ENCODE assay signal across 26 cellular contexts in the genomic region with DNA sequence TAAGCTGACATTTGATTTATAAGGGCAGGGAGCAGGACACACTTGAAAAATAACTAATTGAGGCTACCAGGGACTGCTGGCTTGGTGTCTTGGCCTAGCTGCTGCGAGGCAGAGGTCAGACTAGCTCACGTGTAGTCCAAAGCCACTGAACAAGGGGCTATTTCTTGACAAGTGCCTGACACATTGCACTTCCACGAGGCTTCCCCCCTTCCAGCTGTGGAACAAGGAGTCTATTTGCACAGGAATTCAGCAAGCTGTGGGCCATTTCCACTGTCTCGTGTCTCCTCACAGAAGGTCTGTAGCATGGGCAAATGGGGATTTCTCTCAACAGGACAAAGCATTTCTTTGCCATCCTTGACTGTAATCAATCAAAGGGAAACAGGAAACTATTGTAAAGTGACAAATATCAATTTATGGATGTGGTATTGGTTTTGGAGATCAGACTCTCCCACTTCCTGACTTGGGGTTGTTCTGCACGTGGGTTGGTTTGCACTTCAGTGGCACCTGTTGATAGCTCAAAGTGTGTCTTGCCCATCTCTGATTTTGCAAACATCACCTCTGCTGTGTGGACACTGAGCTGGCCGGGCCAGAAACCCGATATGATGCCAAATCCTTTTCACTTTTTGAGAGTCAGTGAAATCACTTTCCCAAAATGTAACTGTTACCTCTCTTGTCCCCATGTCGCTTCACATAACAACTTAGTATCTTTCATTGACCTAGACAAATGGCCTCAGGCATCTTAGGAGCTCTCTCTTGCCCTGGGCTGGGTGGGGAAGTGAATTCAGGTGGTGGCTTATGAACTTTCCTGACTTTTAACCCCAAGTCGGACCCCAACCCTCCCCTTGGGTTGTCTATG.
"Had no signal": no experiment of that assay in that cellular context is flagged by ENCODE, and none has a peak within 500 bp of the region (broad histone marks: within the 10 kb centered on the region; RNA-seq: fewer than 3 reads in every experiment).

No MANE protein-coding gene starts in this region.

- H2AFZ ChIP-seq: neural progenitor cell had no signal

- H3K27me3 Mint-ChIP-seq: activated naive CD8-positive, alpha-beta T cell; activated T-helper 17 cell treated with anti-CD3 and anti-CD28 coated beads, Interleukin-2, amount 50 U/mL, for 72 hours; naive thymus-derived CD8-positive, alpha-beta T cell; progenitor cell of endocrine pancreas had no signal

- ATAC-seq: activated CD8-positive, alpha-beta T cell treated with anti-CD3 and anti-CD28 coated beads, Interleukin-2, amount 10 ng/mL, durations not matched to agents 7 days and 5 days; effector memory CD8-positive, alpha-beta T cell; gastrocnemius medialis; lower lobe of right lung; naive thymus-derived CD8-positive, alpha-beta T cell had no signal

- H3K9me3 Mint-ChIP-seq: activated T-cell treated with anti-CD3 and anti-CD28 coated beads, Interleukin-2, amount 50 U/mL, for 24 hours; activated T-helper 17 cell treated with anti-CD3 and anti-CD28 coated beads, Interleukin-2, amount 50 U/mL, for 72 hours; effector memory CD8-positive, alpha-beta T cell; naive thymus-derived CD8-positive, alpha-beta T cell; neural progenitor cell had no signal

- H3K4me2 ChIP-seq: neural progenitor cell had no signal

- H3K4me3 ChIP-seq: adrenal gland, ascending aorta, colonic mucosa, dorsolateral prefrontal cortex, esophagus squamous epithelium, gastrocnemius medialis, lower lobe of right lung, neural progenitor cell, stomach, suprapubic skin, tibial nerve had no signal

- DNase-seq: activated CD4-positive, alpha-beta T cell treated with anti-CD3 and anti-CD28 coated beads for 1 hour; activated CD4-positive, alpha-beta T cell treated with anti-CD3 and anti-CD28 coated beads, Interleukin-2, amount 50 U/mL, for 1 hour; activated CD8-positive, alpha-beta memory T cell treated with anti-CD3 and anti-CD28 coated beads, Interleukin-2, amount 50 U/mL, for 4 hours; activated CD8-positive, alpha-beta T cell treated with anti-CD3 and anti-CD28 coated beads, Interleukin-2, amount 10 ng/mL, durations not matched to agents 7 days and 5 days; activated T-cell treated with anti-CD3 and anti-CD28 coated beads, Interleukin-2, amount 50 U/mL, for 24 hours; adrenal gland; brain microvascular endothelial cell; colonic mucosa; dorsolateral prefrontal cortex; effector memory CD8-positive, alpha-beta T cell; esophagus squamous epithelium; gastrocnemius medialis; hypothalamus; lower lobe of right lung; naive thymus-derived CD8-positive, alpha-beta T cell; retina; stimulated activated CD4-positive, alpha-beta T cell treated with anti-CD3 and anti-CD28 coated beads, Interleukin-4, amount 100 ng/mL, for 4 hours; stomach; T-helper 1 cell had no signal

- H3K27ac ChIP-seq: adrenal gland, ascending aorta, brain microvascular endothelial cell, colonic mucosa, dorsolateral prefrontal cortex, esophagus squamous epithelium, gastrocnemius medialis, lower lobe of right lung, neural progenitor cell, stomach, suprapubic skin, tibial nerve had no signal

- H3K9me3 ChIP-seq: adrenal gland, ascending aorta, colonic mucosa, esophagus squamous epithelium, gastrocnemius medialis, lower lobe of right lung, stomach, suprapubic skin, tibial nerve had no signal

- H3K4me1 ChIP-seq: adrenal gland, colonic mucosa, esophagus squamous epithelium, gastrocnemius medialis, lower lobe of right lung, neural progenitor cell, stomach, suprapubic skin, tibial nerve had no signal

- H3K36me3 Mint-ChIP-seq: activated naive CD8-positive, alpha-beta T cell; naive thymus-derived CD8-positive, alpha-beta T cell; neural progenitor cell had no signal

- H3K27ac Mint-ChIP-seq: activated CD8-positive, alpha-beta T cell treated with anti-CD3 and anti-CD28 coated beads, Interleukin-2, amount 10 ng/mL, durations not matched to agents 7 days and 5 days; activated naive CD8-positive, alpha-beta T cell; activated T-cell treated with anti-CD3 and anti-CD28 coated beads, Interleukin-2, amount 50 U/mL, for 24 hours; activated T-helper 17 cell treated with anti-CD3 and anti-CD28 coated beads, Interleukin-2, amount 50 U/mL, for 72 hours; neural progenitor cell; progenitor cell of endocrine pancreas had no signal

- H3K36me3 ChIP-seq: adrenal gland, ascending aorta, brain microvascular endothelial cell, colonic mucosa, esophagus squamous epithelium, gastrocnemius medialis, lower lobe of right lung, neural progenitor cell, stomach, suprapubic skin, tibial nerve had no signal

- H3K27me3 ChIP-seq: adrenal gland, ascending aorta, brain microvascular endothelial cell, colonic mucosa, esophagus squamous epithelium, gastrocnemius medialis, neural progenitor cell, stomach, suprapubic skin, tibial nerve had no signal

- H3K4me3 Mint-ChIP-seq: activated CD8-positive, alpha-beta T cell treated with anti-CD3 and anti-CD28 coated beads, Interleukin-2, amount 10 ng/mL, durations not matched to agents 7 days and 5 days; activated naive CD8-positive, alpha-beta T cell; activated T-cell treated with anti-CD3 and anti-CD28 coated beads, Interleukin-2, amount 50 U/mL, for 24 hours; activated T-helper 17 cell treated with anti-CD3 and anti-CD28 coated beads, Interleukin-2, amount 50 U/mL, for 72 hours; effector memory CD8-positive, alpha-beta T cell; neural progenitor cell had no signal
